Comparison of ENCODE assay signal across 26 cellular contexts in the genomic region with DNA sequence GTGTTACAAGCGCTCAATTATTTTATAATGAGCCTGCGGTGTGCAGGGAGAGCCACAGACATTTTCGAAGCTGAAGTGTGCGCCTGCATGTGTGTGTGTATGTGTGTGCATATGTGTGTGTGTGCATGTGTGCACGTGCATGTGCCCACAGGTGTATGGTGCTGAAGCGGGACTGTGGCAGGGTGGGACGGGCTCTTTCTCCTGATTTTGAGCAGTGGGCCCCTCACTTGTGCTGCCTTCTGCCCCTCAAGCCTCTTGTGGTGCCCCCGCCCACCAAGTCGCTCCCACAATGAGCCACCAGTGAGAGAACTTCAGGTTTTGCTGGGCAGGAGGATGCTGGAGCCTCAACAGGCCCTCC. TPM values are rescaled to one million over a fixed set of nuclear protein-coding genes. Genes with fewer than 3 reads are reported as not detected.
"Had no signal": no experiment of that assay in that cellular context is flagged by ENCODE, and none has a peak within 500 bp of the region (broad histone marks: within the 10 kb centered on the region; RNA-seq: fewer than 3 reads in every experiment).

No MANE protein-coding gene starts in this region.

- H3K9me3 ChIP-seq: neutrophil, ovary, transverse colon had no signal

- FAIRE-seq: astrocyte, urothelium cell line had no signal

- H3K27me3 ChIP-seq: brain microvascular endothelial cell, ovary, transverse colon had no signal

- H3K4me3 ChIP-seq: ovary, smooth muscle cell, transverse colon had no signal

- ATAC-seq: activated CD4-positive, CD25-positive, alpha-beta regulatory T cell treated with anti-CD3 and anti-CD28 coated beads, Interleukin-2, amount 50 U/mL, for 24 hours; esophagus mucosa had no signal

- H3K4me1 ChIP-seq: foreskin keratinocyte, transverse colon had no signal

- DNase-seq: activated CD4-positive, alpha-beta memory T cell treated with anti-CD3 and anti-CD28 coated beads for 36 hours; activated CD4-positive, alpha-beta T cell treated with anti-CD3 and anti-CD28 coated beads, Interleukin-2, amount 10 ng/mL, durations not matched to agents 24 days and 14 days; activated CD8-positive, alpha-beta memory T cell treated with anti-CD3 and anti-CD28 coated beads, Interleukin-2, amount 50 U/mL, for 4 hours; activated effector memory CD4-positive, alpha-beta T cell treated with anti-CD3 and anti-CD28 coated beads, Interleukin-2, amount 50 U/mL, for 16 hours; activated naive CD4-positive, alpha-beta T cell treated with anti-CD3 and anti-CD28 coated beads, Interleukin-2, amount 10 ng/mL, durations not matched to agents 7 days and 5 days; activated naive CD8-positive, alpha-beta T cell treated with anti-CD3 and anti-CD28 coated beads, Interleukin-2, amount 10 ng/mL, durations not matched to agents 7 days and 5 days; activated T-cell treated with anti-CD3 and anti-CD28 coated beads, Interleukin-2, amount 50 U/mL, for 1 hour; brain microvascular endothelial cell; central memory CD4-positive, alpha-beta T cell; ovary; stimulated activated CD4-positive, alpha-beta T cell treated with anti-CD3 and anti-CD28 coated beads, Interleukin-1b, Interleukin-23, amount 100 ng/mL, for 48 hours; stimulated activated CD4-positive, alpha-beta T cell treated with anti-CD3 and anti-CD28 coated beads, Interleukin-4, amount 100 ng/mL, for 4 hours; stimulated activated CD8-positive, alpha-beta memory T cell treated with anti-CD3 and anti-CD28 coated beads, Interleukin-4, amount 100 ng/mL, for 48 hours; SW 1271; T-helper 9 cell; transverse colon; WERI-Rb-1 had no signal

- H3K27ac ChIP-seq: brain microvascular endothelial cell, foreskin keratinocyte, neutrophil, ovary, transverse colon, WERI-Rb-1 had no signal

- H3K36me3 ChIP-seq: brain microvascular endothelial cell, neutrophil, ovary, transverse colon, WERI-Rb-1 had no signal

- H3K4me2 ChIP-seq: smooth muscle cell had no signal

RNA-seq across cellular contexts. Expression of gene KCNJ12, which starts 16.7 kb away (rescaled TPM):
- total RNA-seq: activated CD4-positive, alpha-beta memory T cell treated with anti-CD3 and anti-CD28 coated beads for 36 hours; activated CD4-positive, alpha-beta T cell treated with anti-CD3 and anti-CD28 coated beads, Interleukin-2, amount 10 ng/mL, durations not matched to agents 24 days and 14 days; activated CD8-positive, alpha-beta memory T cell treated with anti-CD3 and anti-CD28 coated beads for 36 hours; activated naive CD8-positive, alpha-beta T cell treated with anti-CD3 and anti-CD28 coated beads, Interleukin-2, amount 10 ng/mL, durations not matched to agents 7 days and 5 days; activated T-helper 1 cell treated with anti-CD3 and anti-CD28 coated beads, Interleukin-12 subunit alpha, Interleukin-12 subunit beta, Interleukin-2, Interleukin-4 antibody, amounts not matched to agents 30 ng/mL and 10 ng/mL and 1 ng/mL, durations not matched to agents 14 hours and 24 hours and 36 hours; esophagus mucosa had no signal
